In genomic region chr1:65469889-65470340, GRCh38 we compare ENCODE assay signal across 12 cellular contexts. TPM values are rescaled to one million over a fixed set of nuclear protein-coding genes. Genes with fewer than 3 reads are reported as not detected.
DNase-seq lines count a peak whose midpoint lies in the region; ATAC-seq and TF ChIP-seq lines count a peak whose summit lies in the region.
"Had no signal": no experiment of that assay in that cellular context is flagged by ENCODE, and none has a peak within 500 bp of the region (broad histone marks: within the 10 kb centered on the region; RNA-seq: fewer than 3 reads in every experiment).

No MANE protein-coding gene starts in this region.

- intact Hi-C loops in right lobe of liver (cut with DNase I) = no loop called here
- intact Hi-C loops in prostate gland (cut with DNase I) = no loop called here

- no peaks in the 10 kb centered on the region for H3K9me3 ChIP-seq in right lobe of liver
- no peaks in the 10 kb centered on the region for H3K9me3 ChIP-seq in prostate gland
- H3K9me3 ChIP-seq: adrenal gland had no signal

- DNase-seq in AG08395 (ENCODE audit: low spot score) = peak; percentile 11
- peak; percentile 50 for DNase-seq in HS-27A (ENCODE audit: low read depth)
- DNase-seq in caudate nucleus (lab: John Stamatoyannopoulos, UW) = peak in 1 of 61 donors; percentile 7
- no peak for DNase-seq in right lobe of liver
- DNase-seq in dedifferentiated amniotic fluid mesenchymal stem cell (ENCODE audit: extremely low spot score) = no peak
- no peak for DNase-seq in prostate gland (ENCODE audit: low spot score)
- no peak for DNase-seq in DMS114 treated with DMSO at 0.1 percent for 48 hours (lab: John Stamatoyannopoulos, UW; ENCODE audit: unreplicated experiment)
- DNase-seq: activated CD8-positive, alpha-beta memory T cell treated with anti-CD3 and anti-CD28 coated beads, Interleukin-2, amount 50 U/mL, for 4 hours; adrenal gland; naive B cell had no signal

- WGBS in right lobe of liver (ENCODE audit: insufficient coverage, low coverage, low lambda C conversion rate, missing lambda C conversion rate) = 28% methylated on average over 3 of the region's 4 CpGs
- 50% methylated on average over 4 of the region's 4 CpGs for WGBS in prostate gland

- TF ChIP-seq POLR2A in right lobe of liver (IDR thresholded peaks at IDR 0.05) (no peak), prostate gland (IDR thresholded peaks at IDR 0.05) (no peak)

- H3K27me3 ChIP-seq in right lobe of liver = no peaks in the 10 kb centered on the region
- H3K27me3 ChIP-seq in prostate gland (replicated peaks; ENCODE audit: insufficient read depth) = no peaks in the 10 kb centered on the region
- H3K27me3 ChIP-seq: adrenal gland, BLaER1 had no signal

- no peaks in the 10 kb centered on the region for H3K36me3 ChIP-seq in right lobe of liver
- H3K36me3 ChIP-seq in prostate gland = no peaks in the 10 kb centered on the region
- H3K36me3 ChIP-seq: adrenal gland, BLaER1 had no signal

- TF ChIP-seq CTCF in right lobe of liver (IDR thresholded peaks at IDR 0.05) (no peak), prostate gland (IDR thresholded peaks at IDR 0.05) (no peak)

- H3K4me1 ChIP-seq in right lobe of liver (peaks cover 0 to 51% (median 18%) of the 10 kb centered on the region in 4 donors), prostate gland (replicated peaks) (no peaks in the 10 kb centered on the region)
- H3K4me1 ChIP-seq: adrenal gland, BLaER1 had no signal

- H3K27ac ChIP-seq in caudate nucleus (ENCODE audit: low read depth, low read length) (peak overlapping the region; percentile 62), right lobe of liver (peak overlapping the region; percentile 52 to 93 (median 90)), prostate gland (no peak overlapping the region)
- H3K27ac ChIP-seq: adrenal gland, BLaER1 had no signal

- H3K4me3 ChIP-seq in right lobe of liver = no peak overlapping the region
- H3K4me3 ChIP-seq in prostate gland = no peak overlapping the region
- H3K4me3 ChIP-seq: adrenal gland, BLaER1 had no signal

- peak; percentile 21 to 46 (median 32) for ATAC-seq in right lobe of liver
- ATAC-seq in GM21576 (IDR thresholded peaks at IDR 0.05; ENCODE audit: unreplicated experiment) = no peak

RNA-seq across cellular contexts. Expression of gene LEPR, which starts 49.4 kb away (rescaled TPM):
- total RNA-seq in right lobe of liver = 100 to 1,000 TPM in 2 of 6 experiments, 10 to 100 TPM in 4; 26.8 to 264 (median 57.1) TPM
- 10 to 100 TPM in 1 of 2 donors, 1 to 10 TPM in 1; 5.6 to 13.9 TPM for total RNA-seq in prostate gland

RNA-seq across cellular contexts. Expression of gene LEPROT, which starts 49.4 kb away (rescaled TPM):
- total RNA-seq in right lobe of liver = 10 to 100 TPM; 26.6 to 50.2 (median 37.5) TPM
- 10 to 100 TPM; 39.5 to 64.2 TPM for total RNA-seq in prostate gland

Comparison
In these comparisons a context has a peak if more than half of its experiments do, and no peak if none do; other contexts are left out.
1. DNase-seq: peak in AG08395 (single experiment) and HS-27A (single experiment); none in right lobe of liver (0 of 3), dedifferentiated amniotic fluid mesenchymal stem cell (single experiment), prostate gland (single experiment) and DMS114 treated with DMSO at 0.1 percent for 48 hours (single experiment).
2. H3K27ac ChIP-seq: peak in caudate nucleus (single experiment) and right lobe of liver (3 of 3); none in prostate gland (0 of 2).